In genomic region chr5:169041180-169041579, GRCh38 we compare ENCODE assay signal across 27 cellular contexts.
DNase-seq lines count a peak whose midpoint lies in the region; TF ChIP-seq lines count a peak whose summit lies in the region.
"Had no signal": no experiment of that assay in that cellular context is flagged by ENCODE, and none has a peak within 500 bp of the region (broad histone marks: within the 10 kb centered on the region; RNA-seq: fewer than 3 reads in every experiment).

No MANE protein-coding gene starts in this region.

- H4K20me1 ChIP-seq in neural cell (ENCODE audit: insufficient read depth) = no peaks in the 10 kb centered on the region
- H4K20me1 ChIP-seq: BLaER1; BLaER1 treated with 17β-estradiol and CSF1 and Interleukin-3, amounts not matched to agents 10 nM and 100 nM had no signal

- H3K9ac ChIP-seq in neural cell (ENCODE audit: low read length) = no peak overlapping the region
- H3K9ac ChIP-seq: BLaER1; BLaER1 treated with 17β-estradiol and CSF1 and Interleukin-3, amounts not matched to agents 10 nM and 100 nM had no signal

- no peak for TF ChIP-seq RAD21 in neural cell (conservative IDR thresholded peaks at IDR 0.05)

- H3F3A ChIP-seq in neural cell (ENCODE audit: insufficient read depth, low read length, poor library complexity, severe bottlenecking) = peaks cover 16% of the 10 kb centered on the region

- no peak overlapping the region for H2AFZ ChIP-seq in neural cell (ENCODE audit: low read depth, low read length)

- H3K27me3 ChIP-seq in neural cell (ENCODE audit: insufficient read depth, low read depth, low read length) = no peaks in the 10 kb centered on the region
- H3K27me3 ChIP-seq: BE2C; BLaER1; BLaER1 treated with 17β-estradiol and CSF1 and Interleukin-3, amounts not matched to agents 10 nM and 100 nM had no signal

- H3K36me3 ChIP-seq in neural cell (ENCODE audit: insufficient read depth, low read length) = no peaks in the 10 kb centered on the region
- H3K36me3 ChIP-seq: BE2C; BLaER1; BLaER1 treated with 17β-estradiol and CSF1 and Interleukin-3, amounts not matched to agents 10 nM and 100 nM had no signal

- H3K4me2 ChIP-seq in neural cell (ENCODE audit: low read length) = peak overlapping the region; percentile 4
- H3K4me2 ChIP-seq: A549; BLaER1; BLaER1 treated with 17β-estradiol and CSF1 and Interleukin-3, amounts not matched to agents 10 nM and 100 nM had no signal

- peak; percentile 88 for TF ChIP-seq EP300 in neural cell (conservative IDR thresholded peaks at IDR 0.05; ENCODE audit: poor library complexity, severe bottlenecking)

- no peaks in the 10 kb centered on the region for H3K9me3 ChIP-seq in neural cell (ENCODE audit: low read length)
- H3K9me3 ChIP-seq: A549, BE2C, BLaER1, Caco-2 had no signal

- no peaks in the 10 kb centered on the region for H3K79me2 ChIP-seq in neural cell (replicated peaks; ENCODE audit: insufficient read depth, low read length)

- H3K27ac ChIP-seq in neural cell (ENCODE audit: low read length) = peak overlapping the region; percentile 36
- H3K27ac ChIP-seq: 22Rv1; A549; BLaER1; BLaER1 treated with 17β-estradiol and CSF1 and Interleukin-3, amounts not matched to agents 10 nM and 100 nM; C4-2B had no signal

- peak overlapping the region; percentile 28 for H3K4me3 ChIP-seq in neural cell (ENCODE audit: low read length)
- H3K4me3 ChIP-seq: A549; BLaER1; BLaER1 treated with 17β-estradiol and CSF1 and Interleukin-3, amounts not matched to agents 10 nM and 100 nM had no signal

- TF ChIP-seq CTCF in neural cell (IDR thresholded peaks at IDR 0.05; ENCODE audit: poor library complexity, severe bottlenecking) = no peak

- DNase-seq in activated CD4-positive, alpha-beta T cell treated with anti-CD3 and anti-CD28 coated beads for 1 hour = no peak
- DNase-seq: 8988T; ACHN; AML-193; BE2C; C1 segment of cervical spinal cord; Caco-2; Calu3; CD4-positive, alpha-beta memory T cell; CD4-positive, alpha-beta T cell; CD4-positive, CD25-positive, alpha-beta regulatory T cell; CD8-positive, alpha-beta memory T cell; CD8-positive, alpha-beta T cell; COR-L47; DMS 273 treated with DMSO at 0.1 percent for 48 hours; DMS153; DMS53; DMS79; DMS79 treated with DMSO at 0.1 percent for 48 hours; DND-41; EL had no signal

- no peaks in the 10 kb centered on the region for H3K9me2 ChIP-seq in neural cell (ENCODE audit: insufficient read depth, low read length)

TF ChIP-seq in neural cell, 6 proteins besides CTCF, POLR2A, EP300 and RAD21:
- TF ChIP-seq EZH2 (IDR thresholded peaks at IDR 0.05; ENCODE audit: borderline replicate concordance, insufficient read depth, low read length, poor library complexity, severe bottlenecking) = no peak
- TF ChIP-seq SMC3 (conservative IDR thresholded peaks at IDR 0.05; ENCODE audit: poor library complexity) = peak; percentile 12
- no peak for TF ChIP-seq TAF1 (IDR thresholded peaks at IDR 0.05; ENCODE audit: low read depth)
- peak; percentile 91 for TF ChIP-seq POLR2AphosphoS5 (IDR thresholded peaks at IDR 0.05)
- TF ChIP-seq MXI1 (conservative IDR thresholded peaks at IDR 0.05; ENCODE audit: poor library complexity, severe bottlenecking) = no peak
- peak; percentile 46 for TF ChIP-seq REST (IDR thresholded peaks at IDR 0.05; ENCODE audit: borderline replicate concordance)
